Comparison of ENCODE assay signal across 1 cellular context in the genomic region with DNA sequence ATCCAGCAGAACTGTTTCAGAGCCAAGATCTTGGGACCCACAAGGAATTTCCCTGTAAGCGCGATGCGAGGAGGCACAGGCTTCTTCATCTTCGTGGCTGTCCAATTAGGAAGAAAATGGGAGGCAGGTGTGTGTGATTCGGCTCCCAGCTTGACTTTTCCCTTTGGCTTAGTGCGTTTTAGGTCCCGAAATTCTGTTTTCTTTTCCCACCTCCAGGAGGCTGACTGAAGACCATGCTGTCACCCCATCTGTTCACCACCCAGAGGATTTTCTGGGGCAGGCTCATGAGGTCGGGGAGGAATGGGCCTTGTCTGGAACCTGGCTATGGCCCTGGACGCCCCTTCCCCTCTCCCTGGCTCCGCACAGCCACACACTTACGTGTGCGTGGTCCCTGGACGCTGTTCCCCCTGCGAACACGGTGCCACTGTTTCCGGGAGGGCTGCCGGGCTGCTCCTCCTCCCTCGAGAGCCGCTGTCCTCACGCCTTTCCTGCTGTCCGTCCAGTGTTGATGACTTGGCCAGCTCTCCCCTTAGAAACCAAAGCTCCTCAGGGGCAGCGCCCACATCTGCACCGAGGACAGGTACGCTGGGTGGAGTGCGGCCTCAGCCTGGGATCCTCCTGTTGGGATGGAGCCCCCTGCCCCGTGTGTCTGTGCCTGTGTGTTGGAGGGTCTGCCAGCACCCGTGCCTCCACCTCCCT.
A peak's percentile ranks its signal among the peaks of the same experiment; 100 is the strongest.
TF ChIP-seq lines count a peak whose summit lies in the region.

No MANE protein-coding gene starts in this region.

TF ChIP-seq in K562, 482 proteins besides CTCF, POLR2A, EP300 and RAD21:
- TF ChIP-seq SUPT5H (IDR thresholded peaks at IDR 0.05): no peak
- TF ChIP-seq FIP1L1 (IDR thresholded peaks at IDR 0.05; ENCODE audit: low read depth, low read length, poor library complexity, severe bottlenecking): peak; percentile 77
- TF ChIP-seq, protein P1, sequence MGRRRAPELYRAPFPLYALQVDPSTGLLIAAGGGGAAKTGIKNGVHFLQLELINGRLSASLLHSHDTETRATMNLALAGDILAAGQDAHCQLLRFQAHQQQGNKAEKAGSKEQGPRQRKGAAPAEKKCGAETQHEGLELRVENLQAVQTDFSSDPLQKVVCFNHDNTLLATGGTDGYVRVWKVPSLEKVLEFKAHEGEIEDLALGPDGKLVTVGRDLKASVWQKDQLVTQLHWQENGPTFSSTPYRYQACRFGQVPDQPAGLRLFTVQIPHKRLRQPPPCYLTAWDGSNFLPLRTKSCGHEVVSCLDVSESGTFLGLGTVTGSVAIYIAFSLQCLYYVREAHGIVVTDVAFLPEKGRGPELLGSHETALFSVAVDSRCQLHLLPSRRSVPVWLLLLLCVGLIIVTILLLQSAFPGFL (CRISPR knock-in tag; IDR thresholded peaks at IDR 0.05): no peak
- TF ChIP-seq ZNF830 (CRISPR knock-in tag; IDR thresholded peaks at IDR 0.05): no peak
- TF ChIP-seq, protein P2, sequence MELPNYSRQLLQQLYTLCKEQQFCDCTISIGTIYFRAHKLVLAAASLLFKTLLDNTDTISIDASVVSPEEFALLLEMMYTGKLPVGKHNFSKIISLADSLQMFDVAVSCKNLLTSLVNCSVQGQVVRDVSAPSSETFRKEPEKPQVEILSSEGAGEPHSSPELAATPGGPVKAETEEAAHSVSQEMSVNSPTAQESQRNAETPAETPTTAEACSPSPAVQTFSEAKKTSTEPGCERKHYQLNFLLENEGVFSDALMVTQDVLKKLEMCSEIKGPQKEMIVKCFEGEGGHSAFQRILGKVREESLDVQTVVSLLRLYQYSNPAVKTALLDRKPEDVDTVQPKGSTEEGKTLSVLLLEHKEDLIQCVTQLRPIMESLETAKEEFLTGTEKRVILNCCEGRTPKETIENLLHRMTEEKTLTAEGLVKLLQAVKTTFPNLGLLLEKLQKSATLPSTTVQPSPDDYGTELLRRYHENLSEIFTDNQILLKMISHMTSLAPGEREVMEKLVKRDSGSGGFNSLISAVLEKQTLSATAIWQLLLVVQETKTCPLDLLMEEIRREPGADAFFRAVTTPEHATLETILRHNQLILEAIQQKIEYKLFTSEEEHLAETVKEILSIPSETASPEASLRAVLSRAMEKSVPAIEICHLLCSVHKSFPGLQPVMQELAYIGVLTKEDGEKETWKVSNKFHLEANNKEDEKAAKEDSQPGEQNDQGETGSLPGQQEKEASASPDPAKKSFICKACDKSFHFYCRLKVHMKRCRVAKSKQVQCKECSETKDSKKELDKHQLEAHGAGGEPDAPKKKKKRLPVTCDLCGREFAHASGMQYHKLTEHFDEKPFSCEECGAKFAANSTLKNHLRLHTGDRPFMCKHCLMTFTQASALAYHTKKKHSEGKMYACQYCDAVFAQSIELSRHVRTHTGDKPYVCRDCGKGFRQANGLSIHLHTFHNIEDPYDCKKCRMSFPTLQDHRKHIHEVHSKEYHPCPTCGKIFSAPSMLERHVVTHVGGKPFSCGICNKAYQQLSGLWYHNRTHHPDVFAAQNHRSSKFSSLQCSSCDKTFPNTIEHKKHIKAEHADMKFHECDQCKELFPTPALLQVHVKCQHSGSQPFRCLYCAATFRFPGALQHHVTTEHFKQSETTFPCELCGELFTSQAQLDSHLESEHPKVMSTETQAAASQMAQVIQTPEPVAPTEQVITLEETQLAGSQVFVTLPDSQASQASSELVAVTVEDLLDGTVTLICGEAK (IDR thresholded peaks at IDR 0.05): no peak
- TF ChIP-seq, protein P2 (CRISPR knock-in tag; IDR thresholded peaks at IDR 0.05): peak; percentile 18; the same call in 1 of the 2 replicates
- no peak for TF ChIP-seq ZNF589 (CRISPR knock-in tag; IDR thresholded peaks at IDR 0.05; ENCODE audit: low read depth)
- TF ChIP-seq, protein P3, sequence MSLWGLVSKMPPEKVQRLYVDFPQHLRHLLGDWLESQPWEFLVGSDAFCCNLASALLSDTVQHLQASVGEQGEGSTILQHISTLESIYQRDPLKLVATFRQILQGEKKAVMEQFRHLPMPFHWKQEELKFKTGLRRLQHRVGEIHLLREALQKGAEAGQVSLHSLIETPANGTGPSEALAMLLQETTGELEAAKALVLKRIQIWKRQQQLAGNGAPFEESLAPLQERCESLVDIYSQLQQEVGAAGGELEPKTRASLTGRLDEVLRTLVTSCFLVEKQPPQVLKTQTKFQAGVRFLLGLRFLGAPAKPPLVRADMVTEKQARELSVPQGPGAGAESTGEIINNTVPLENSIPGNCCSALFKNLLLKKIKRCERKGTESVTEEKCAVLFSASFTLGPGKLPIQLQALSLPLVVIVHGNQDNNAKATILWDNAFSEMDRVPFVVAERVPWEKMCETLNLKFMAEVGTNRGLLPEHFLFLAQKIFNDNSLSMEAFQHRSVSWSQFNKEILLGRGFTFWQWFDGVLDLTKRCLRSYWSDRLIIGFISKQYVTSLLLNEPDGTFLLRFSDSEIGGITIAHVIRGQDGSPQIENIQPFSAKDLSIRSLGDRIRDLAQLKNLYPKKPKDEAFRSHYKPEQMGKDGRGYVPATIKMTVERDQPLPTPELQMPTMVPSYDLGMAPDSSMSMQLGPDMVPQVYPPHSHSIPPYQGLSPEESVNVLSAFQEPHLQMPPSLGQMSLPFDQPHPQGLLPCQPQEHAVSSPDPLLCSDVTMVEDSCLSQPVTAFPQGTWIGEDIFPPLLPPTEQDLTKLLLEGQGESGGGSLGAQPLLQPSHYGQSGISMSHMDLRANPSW (CRISPR knock-in tag; IDR thresholded peaks at IDR 0.05): no peak
- TF ChIP-seq DPF2 (IDR thresholded peaks at IDR 0.05): no peak
- TF ChIP-seq YBX1 (IDR thresholded peaks at IDR 0.05): no peak
